Comparison of ENCODE assay signal across 8 cellular contexts in genomic region chr7:143008007-143008901, GRCh38. TPM values are rescaled to one million over a fixed set of nuclear protein-coding genes. Genes with fewer than 3 reads are reported as not detected.
DNase-seq lines count a peak whose midpoint lies in the region; ATAC-seq and TF ChIP-seq lines count a peak whose summit lies in the region.

No MANE protein-coding gene starts in this region.

- no peaks in the 10 kb centered on the region for H3K36me3 ChIP-seq in OCI-LY1 (ENCODE audit: insufficient read depth, low read length)
- H3K36me3 ChIP-seq in esophagus squamous epithelium, result no peaks in the 10 kb centered on the region

- H3K4me3 ChIP-seq in OCI-LY1 (ENCODE audit: low read depth, low read length, poor library complexity, severe bottlenecking) (no peak overlapping the region), esophagus squamous epithelium (no peak overlapping the region)

- no peak overlapping the region for H3K27ac ChIP-seq in OCI-LY1 (ENCODE audit: low read depth, low read length, poor library complexity, severe bottlenecking)
- no peak overlapping the region for H3K27ac ChIP-seq in esophagus squamous epithelium

- DNase-seq in D341Med (ENCODE audit: low spot score), result peak; percentile 87
- peak; percentile 75 for DNase-seq in activated T-cell treated with anti-CD3 and anti-CD28 coated beads for 48 hours (ENCODE audit: low read depth)
- peak; percentile 18 for DNase-seq in esophagus squamous epithelium (lab: John Stamatoyannopoulos, UW)
- DNase-seq in natural killer cell treated with Interleukin-12 subunit alpha and Interleukin-12 subunit beta and Interleukin-15 and Interleukin-18, amount 100 ng/mL, for 72 hours (ENCODE audit: low spot score), result peak; percentile 73
- DNase-seq in stimulated activated naive CD8-positive, alpha-beta T cell treated with anti-CD3 and anti-CD28 coated beads, Interleukin-15, Interleukin-2, amounts not matched to agents 100 U/mL and 50 U/mL, for 24 hours, result peak; percentile 84

- no peaks in the 10 kb centered on the region for H3K9me3 Mint-ChIP-seq in natural killer cell treated with Interleukin-12 subunit alpha and Interleukin-12 subunit beta and Interleukin-15 and Interleukin-18, amount 100 ng/mL, for 72 hours

- peaks cover 3 to 5% of the 10 kb centered on the region in 2 donors for H3K4me1 Mint-ChIP-seq in natural killer cell treated with Interleukin-12 subunit alpha and Interleukin-12 subunit beta and Interleukin-15 and Interleukin-18, amount 100 ng/mL, for 72 hours (ENCODE audit: low read depth in 2 of 2)

- TF ChIP-seq CTCF in OCI-LY1 (IDR thresholded peaks at IDR 0.05; ENCODE audit: low read length) (peak; percentile 99), esophagus squamous epithelium (IDR thresholded peaks at IDR 0.05) (peak; percentile 93 to 98 (median 97))

- H3K4me3 Mint-ChIP-seq in natural killer cell treated with Interleukin-12 subunit alpha and Interleukin-12 subunit beta and Interleukin-15 and Interleukin-18, amount 100 ng/mL, for 72 hours, result no peak overlapping the region

- H3K79me2 ChIP-seq in OCI-LY1 (ENCODE audit: insufficient read depth, low read length), result no peaks in the 10 kb centered on the region

- no peak overlapping the region for H3K9ac ChIP-seq in OCI-LY1 (ENCODE audit: low read length)

- no peak overlapping the region for H3K4me2 ChIP-seq in OCI-LY1 (ENCODE audit: low read length)

- no peaks in the 10 kb centered on the region for H3K27me3 ChIP-seq in OCI-LY1 (ENCODE audit: insufficient read depth, low read length)
- H3K27me3 ChIP-seq in esophagus squamous epithelium, result peaks cover 0 to 14% (median 0%) of the 10 kb centered on the region in 4 donors

- H3K9me2 ChIP-seq in OCI-LY1 (ENCODE audit: low read depth, low read length), result no peaks in the 10 kb centered on the region

- no peaks in the 10 kb centered on the region for H4K20me1 ChIP-seq in OCI-LY1 (ENCODE audit: insufficient read depth, low read length)

- intact Hi-C loops in esophagus squamous epithelium (cut with DNase I), result loop anchor here (2.0 to 10.0 kb wide), 2 partner anchors 133 to 207 kb away; no protein-coding TSS in a partner anchor

- H3K4me1 ChIP-seq in OCI-LY1 (ENCODE audit: insufficient read depth, low read length, severe bottlenecking), result peaks cover under 1% of the 10 kb centered on the region
- H3K4me1 ChIP-seq in esophagus squamous epithelium, result peaks cover 0 to 23% (median 1%) of the 10 kb centered on the region in 3 donors

- WGBS in esophagus squamous epithelium, 2 donors, result 46 to 49% methylated on average over 21 of the region's 24 CpGs

- H3K27ac Mint-ChIP-seq in natural killer cell treated with Interleukin-12 subunit alpha and Interleukin-12 subunit beta and Interleukin-15 and Interleukin-18, amount 100 ng/mL, for 72 hours, result no peak overlapping the region

- no peak for TF ChIP-seq POLR2A in esophagus squamous epithelium (IDR thresholded peaks at IDR 0.05)

- H3K9me3 ChIP-seq in OCI-LY1 (ENCODE audit: low read length), result no peaks in the 10 kb centered on the region
- H3K9me3 ChIP-seq in esophagus squamous epithelium, result no peaks in the 10 kb centered on the region

- H3F3A ChIP-seq in OCI-LY1 (ENCODE audit: insufficient read depth, low read length), result no peaks in the 10 kb centered on the region

- H3K27me3 Mint-ChIP-seq in natural killer cell treated with Interleukin-12 subunit alpha and Interleukin-12 subunit beta and Interleukin-15 and Interleukin-18, amount 100 ng/mL, for 72 hours, result peaks cover 17 to 40% of the 10 kb centered on the region in 2 donors

- ATAC-seq in GM19463 (IDR thresholded peaks at IDR 0.05; ENCODE audit: unreplicated experiment) (peak; percentile 94), HG03520 (IDR thresholded peaks at IDR 0.05; ENCODE audit: unreplicated experiment) (peak; percentile 75)
- peak; percentile 89 for ATAC-seq in natural killer cell treated with Interleukin-12 subunit alpha and Interleukin-12 subunit beta and Interleukin-15 and Interleukin-18, amount 100 ng/mL, for 72 hours
- ATAC-seq in stimulated activated naive CD8-positive, alpha-beta T cell treated with anti-CD3 and anti-CD28 coated beads, Interleukin-15, Interleukin-2, amounts not matched to agents 100 U/mL and 50 U/mL, for 24 hours, result peak; percentile 82

- H3K36me3 Mint-ChIP-seq in natural killer cell treated with Interleukin-12 subunit alpha and Interleukin-12 subunit beta and Interleukin-15 and Interleukin-18, amount 100 ng/mL, for 72 hours, result no peaks in the 10 kb centered on the region

- H2AFZ ChIP-seq in OCI-LY1 (ENCODE audit: low read length), result no peak overlapping the region

RNA-seq across cellular contexts. Expression of gene OR9A2, which starts 18.7 kb away (rescaled TPM):
- total RNA-seq in esophagus squamous epithelium, result not detected
- total RNA-seq in natural killer cell treated with Interleukin-12 subunit alpha and Interleukin-12 subunit beta and Interleukin-15 and Interleukin-18, amount 100 ng/mL, for 72 hours, result not detected

RNA-seq across cellular contexts. Expression of gene OR6V1, which starts 43.9 kb away (rescaled TPM):
- total RNA-seq in esophagus squamous epithelium, result not detected
- not detected for total RNA-seq in natural killer cell treated with Interleukin-12 subunit alpha and Interleukin-12 subunit beta and Interleukin-15 and Interleukin-18, amount 100 ng/mL, for 72 hours

RNA-seq across cellular contexts. Expression of gene KEL, which starts 46.1 kb away (rescaled TPM):
- 1 to 10 TPM in 1 of 4 donors, under 1 TPM in 2, not detected in 1; 0.09 to 3.6 (median 0.53) TPM for total RNA-seq in esophagus squamous epithelium
- total RNA-seq in natural killer cell treated with Interleukin-12 subunit alpha and Interleukin-12 subunit beta and Interleukin-15 and Interleukin-18, amount 100 ng/mL, for 72 hours, result not detected

Comparison
In these comparisons a context has a peak if more than half of its experiments do, and no peak if none do; other contexts are left out.
1. DNase-seq: peak in every context shown above with its lines; median percentile 87 in D341Med; 84 in stimulated activated naive CD8-positive, alpha-beta T cell treated with anti-CD3 and anti-CD28 coated beads, Interleukin-15, Interleukin-2, amounts not matched to agents 100 U/mL and 50 U/mL, for 24 hours; 75 in activated T-cell treated with anti-CD3 and anti-CD28 coated beads for 48 hours; 73 in natural killer cell treated with Interleukin-12 subunit alpha and Interleukin-12 subunit beta and Interleukin-15 and Interleukin-18, amount 100 ng/mL, for 72 hours; 18 in esophagus squamous epithelium.